25 cellular contexts compared by ENCODE assay signal in the genomic region with DNA sequence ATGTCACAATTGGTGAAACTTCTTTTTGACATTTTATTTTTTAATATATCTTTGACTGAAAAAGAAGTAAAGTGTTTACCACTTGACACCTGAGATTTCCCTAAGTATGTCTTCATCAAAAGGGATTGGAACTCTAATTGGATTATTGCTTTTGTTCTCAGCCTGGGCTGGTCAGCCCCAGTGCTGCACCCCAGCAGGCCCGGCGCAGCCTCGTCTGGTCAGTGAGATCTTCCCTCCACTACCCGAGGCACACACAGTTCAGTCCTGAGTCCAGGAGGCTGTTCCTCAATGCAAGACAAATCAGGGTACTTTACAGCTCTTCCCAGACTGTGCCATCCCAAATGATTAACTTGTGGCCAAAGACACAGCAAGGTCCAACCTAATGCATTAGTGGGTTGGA.
DNase-seq lines count a peak whose midpoint lies in the region; ATAC-seq, FAIRE-seq and TF ChIP-seq lines count a peak whose summit lies in the region.
"Had no signal": no experiment of that assay in that cellular context is flagged by ENCODE, and none has a peak within 500 bp of the region (broad histone marks: within the 10 kb centered on the region; RNA-seq: fewer than 3 reads in every experiment).

No MANE protein-coding gene starts in this region.

- POLR2A ChIA-PET in H1 (lab: Charles Lee; ENCODE audit: partially characterized antibody), result interaction anchor here (0.6 kb wide), 1 partner anchor 16 kb away, joined by 4 read pairs; no protein-coding TSS in a partner anchor

- H3K4me2 ChIP-seq in H1 (ENCODE audit: insufficient read depth in 1 of 2, low read depth in 2 of 2, low read length in 2 of 2), result no peak overlapping the region
- H3K4me2 ChIP-seq: GM23338 had no signal

- no peaks in the 10 kb centered on the region for H3K9me3 ChIP-seq in H1 (ENCODE audit: insufficient read depth in 2 of 2, low read depth in 1 of 2, low read length in 1 of 2)
- H3K9me3 ChIP-seq in esophagus muscularis mucosa, result no peaks in the 10 kb centered on the region
- H3K9me3 ChIP-seq: BE2C, Caco-2 had no signal

- no peak overlapping the region for H3K18ac ChIP-seq in H1 (ENCODE audit: extremely low read depth, low read length)

- no peak for FAIRE-seq in H1 (lab: Jason Lieb, UNC)
- FAIRE-seq: A204.1, GM12892, GM18507, HTR-8/SVneo had no signal

- no peaks in the 10 kb centered on the region for H3K36me3 Mint-ChIP-seq in mesothelial cell of epicardium
- H3K36me3 Mint-ChIP-seq: CD4-positive, CD25-positive, alpha-beta regulatory T cell; CD8-positive, alpha-beta memory T cell; IgD-negative memory B cell had no signal

- H3K79me2 ChIP-seq in H1 (ENCODE audit: control insufficient read depth in 1 of 2, insufficient read depth in 2 of 2, low read length in 2 of 2), result no peaks in the 10 kb centered on the region

- H3K9me3 Mint-ChIP-seq in mesothelial cell of epicardium, result no peaks in the 10 kb centered on the region
- H3K9me3 Mint-ChIP-seq: GM23338, HFFc6 had no signal

- no peaks in the 10 kb centered on the region for H3K79me1 ChIP-seq in H1 (ENCODE audit: low read depth, low read length)

- no peak overlapping the region for H2BK15ac ChIP-seq in H1 (ENCODE audit: low read length)

- H3K4me1 Mint-ChIP-seq in mesothelial cell of epicardium, result peaks cover 47% of the 10 kb centered on the region
- H3K4me1 Mint-ChIP-seq: CD4-positive, CD25-positive, alpha-beta regulatory T cell; CD8-positive, alpha-beta memory T cell; GM23338; IgD-negative memory B cell had no signal

- TF ChIP-seq POLR2A in H1 (IDR thresholded peaks at IDR 0.05; ENCODE audit: control extremely low read depth in 1 of 2, low read depth in 2 of 2, low read length in 2 of 2) (no peak), esophagus muscularis mucosa (IDR thresholded peaks at IDR 0.05; ENCODE audit: low read depth) (no peak)

- H3K36me3 ChIP-seq in H1 (ENCODE audit: control insufficient read depth in 2 of 4, insufficient read depth in 4 of 4, low read length in 3 of 4), result no peaks in the 10 kb centered on the region
- no peaks in the 10 kb centered on the region for H3K36me3 ChIP-seq in esophagus muscularis mucosa
- H3K36me3 ChIP-seq: BE2C had no signal

- CTCF ChIA-PET in H1 (lab: Charles Lee; ENCODE audit: partially characterized antibody), result interaction anchor here (0.6 to 1.5 kb wide), 4 partner anchors 9 to 81 kb away, joined by 3 to 4 read pairs (median 3); no protein-coding TSS in a partner anchor

- H2BK20ac ChIP-seq in H1 (ENCODE audit: low read length), result no peak overlapping the region

- no peak overlapping the region for H3K4me3 Mint-ChIP-seq in mesothelial cell of epicardium
- H3K4me3 Mint-ChIP-seq: CD4-positive, CD25-positive, alpha-beta regulatory T cell; CD8-positive, alpha-beta memory T cell; GM23338; HFFc6; IgD-negative memory B cell had no signal

- H3K9ac ChIP-seq in H1 (replicated peaks in 1 of 4; ENCODE audit: extremely low read depth in 1 of 4, low read depth in 3 of 4, low read length in 3 of 4), result no peak overlapping the region

- H4K20me1 ChIP-seq in H1 (replicated peaks in 1 of 2; ENCODE audit: control insufficient read depth in 1 of 2, insufficient read depth in 2 of 2, low read length in 2 of 2), result no peaks in the 10 kb centered on the region

- H2BK12ac ChIP-seq in H1 (ENCODE audit: low read depth, low read length), result no peak overlapping the region

- H2AFZ ChIP-seq in H1 (ENCODE audit: low read length), result no peak overlapping the region; the same call in 1 of the 2 replicates
- H2AFZ ChIP-seq: GM23338 had no signal

- H2AK5ac ChIP-seq in H1 (ENCODE audit: low read depth, low read length), result no peak overlapping the region

- intact Hi-C loops in esophagus muscularis mucosa (cut with DNase I), result no loop called here

- no peak overlapping the region for H2BK5ac ChIP-seq in H1 (ENCODE audit: low read depth, low read length)

- no peak overlapping the region for H3K56ac ChIP-seq in H1 (replicated peaks; ENCODE audit: insufficient read length, low read depth, low read length)

- no peaks in the 10 kb centered on the region for H3K4me1 ChIP-seq in H1 (replicated peaks in 1 of 4; ENCODE audit: control insufficient read depth in 3 of 4, insufficient read depth in 4 of 4, low read length in 3 of 4)
- peaks cover 0 to 13% (median 5%) of the 10 kb centered on the region in 4 donors for H3K4me1 ChIP-seq in esophagus muscularis mucosa
- H3K4me1 ChIP-seq: BE2C, Caco-2 had no signal

- no peaks in the 10 kb centered on the region for H3K27me3 Mint-ChIP-seq in mesothelial cell of epicardium (ENCODE audit: low read depth)
- H3K27me3 Mint-ChIP-seq: CD4-positive, CD25-positive, alpha-beta regulatory T cell; CD8-positive, alpha-beta memory T cell had no signal

- H4K91ac ChIP-seq in H1 (replicated peaks; ENCODE audit: insufficient read length, low read length), result no peak overlapping the region

- ATAC-seq in SK-N-SH treated with all-trans-retinoic acid at 6 μM for 48 hours, result no peak
- ATAC-seq: GM23338, HCT116 had no signal

- no peak overlapping the region for H3K4ac ChIP-seq in H1 (replicated peaks; ENCODE audit: insufficient read length, low read depth, low read length)

- no peak overlapping the region for H2BK120ac ChIP-seq in H1 (replicated peaks; ENCODE audit: low read depth, low read length)

- H3K14ac ChIP-seq in H1 (ENCODE audit: insufficient read length), result no peak overlapping the region

- TF ChIP-seq EP300 in H1 (IDR thresholded peaks at IDR 0.05; ENCODE audit: borderline replicate concordance in 1 of 2, low read depth in 2 of 2, low read length in 2 of 2) (no peak), esophagus muscularis mucosa (IDR thresholded peaks at IDR 0.05) (no peak)

- no peak for TF ChIP-seq RAD21 in H1 (IDR thresholded peaks at IDR 0.05 in 1 of 2, conservative IDR thresholded peaks at IDR 0.05 in 1 of 2; ENCODE audit: low read depth in 2 of 2, low read length in 2 of 2)

- H4K5ac ChIP-seq in H1 (ENCODE audit: insufficient read length, low read depth, low read length), result no peak overlapping the region

- H3K23me2 ChIP-seq in H1 (ENCODE audit: low read depth, low read length), result no peaks in the 10 kb centered on the region

- H3K23ac ChIP-seq in H1 (ENCODE audit: insufficient read length), result no peak overlapping the region

- H4K8ac ChIP-seq in H1 (ENCODE audit: extremely low read depth, insufficient read depth, low read length), result 0 out of 2 replicates have a peak overlapping the region, but pooled peaks have one; percentile 22

- H3K27ac ChIP-seq in H1 (ENCODE audit: low read depth, low read length), result no peak overlapping the region
- H3K27ac ChIP-seq in esophagus muscularis mucosa (replicated peaks in 1 of 4), result no peak overlapping the region

- TF ChIP-seq CTCF in H1 (IDR thresholded peaks at IDR 0.05; ENCODE audit: control extremely low read depth in 1 of 3, insufficient read depth in 1 of 3, low read depth in 1 of 3, low read length in 3 of 3) (no peak), mesothelial cell of epicardium (IDR thresholded peaks at IDR 0.05; ENCODE audit: unreplicated experiment) (no peak), esophagus muscularis mucosa (IDR thresholded peaks at IDR 0.05) (no peak)

- H3K4me3 ChIP-seq in H1 (ENCODE audit: extremely low read depth in 1 of 4, insufficient read depth in 2 of 4, low read depth in 3 of 4, low read length in 4 of 4) (no peak overlapping the region), esophagus muscularis mucosa (no peak overlapping the region)
- H3K4me3 ChIP-seq: GM23338 had no signal

- WGBS in H1 (ENCODE audit: extremely low coverage in 1 of 2, insufficient coverage in 1 of 2, insufficient read length in 1 of 2, insufficient replicate concordance in 2 of 2, low coverage in 1 of 2, low lambda C conversion rate in 2 of 2, missing lambda C conversion rate in 1 of 2), 2 experiments, result 69% methylated on average over 4 of the region's 4 CpGs; no CpG with 5 or more reads in 1 of the 2 experiments
- 69% methylated on average over 4 of the region's 4 CpGs for WGBS in esophagus muscularis mucosa

- DNase-seq in NCI-H82 (lab: John Stamatoyannopoulos, UW) (peak; percentile 78), H1 (ENCODE audit: low read depth in 1 of 2, low spot score in 2 of 2) (no peak), mesothelial cell of epicardium (ENCODE audit: low spot score in 2 of 2, unreplicated experiment in 2 of 2) (no peak), retina (peak; percentile 24), SKM-1 treated with dmso at 0.1 percent for 144 hours (lab: John Stamatoyannopoulos, UW; ENCODE audit: unreplicated experiment) (no peak), esophagus muscularis mucosa (ENCODE audit: extremely low spot score) (no peak), NCI-H2196 treated with DMSO at 0.1 percent for 48 hours (lab: John Stamatoyannopoulos, UW; ENCODE audit: unreplicated experiment) (no peak)
- DNase-seq: ACHN; BE2C; C1 segment of cervical spinal cord; Caco-2; CD4-positive, CD25-positive, alpha-beta regulatory T cell; CD8-positive, alpha-beta memory T cell; DMS153; DMS79; GDM1; HFFc6 had no signal

- no peaks in the 10 kb centered on the region for H3K27me3 ChIP-seq in H1 (replicated peaks in 1 of 4; ENCODE audit: control insufficient read depth in 3 of 4, extremely low read depth in 1 of 4, insufficient read depth in 3 of 4, low read length in 3 of 4)
- no peaks in the 10 kb centered on the region for H3K27me3 ChIP-seq in esophagus muscularis mucosa
- H3K27me3 ChIP-seq: BE2C had no signal

- peak overlapping the region; percentile 90 for H3K27ac Mint-ChIP-seq in mesothelial cell of epicardium
- H3K27ac Mint-ChIP-seq: CD8-positive, alpha-beta memory T cell; GM23338; HFFc6 had no signal

TF ChIP-seq in H1, 55 proteins besides CTCF, POLR2A, EP300 and RAD21 (continues in another document):
- TF ChIP-seq CHD2 (IDR thresholded peaks at IDR 0.05; ENCODE audit: low read length) (no peak), SP1 (IDR thresholded peaks at IDR 0.05; ENCODE audit: low read depth, low read length) (no peak), POU5F1 (IDR thresholded peaks at IDR 0.05; ENCODE audit: low read depth, low read length) (no peak), TAF1 (IDR thresholded peaks at IDR 0.05; ENCODE audit: low read depth, low read length) (no peak), BRCA1 (IDR thresholded peaks at IDR 0.05; ENCODE audit: low read depth, low read length) (no peak), BCL11A (IDR thresholded peaks at IDR 0.05; ENCODE audit: low read depth in 2 of 2, low read length in 2 of 2) (no peak), KDM5A (IDR thresholded peaks at IDR 0.05; ENCODE audit: low read length) (no peak)

TF ChIP-seq in SK-N-SH treated with all-trans-retinoic acid at 6 μM for 48 hours, 23 proteins besides CTCF, POLR2A, EP300 and RAD21 (continues in another document):
- TF ChIP-seq ZC3H10 (CRISPR knock-in tag; IDR thresholded peaks at IDR 0.05), result no peak
- TF ChIP-seq ESRRG (CRISPR knock-in tag; IDR thresholded peaks at IDR 0.05), result no peak
- TF ChIP-seq ZFP3 (CRISPR knock-in tag; IDR thresholded peaks at IDR 0.05), result no peak
- TF ChIP-seq GLIS3 (CRISPR knock-in tag; IDR thresholded peaks at IDR 0.05), result no peak
- no peak for TF ChIP-seq RARB (CRISPR knock-in tag; IDR thresholded peaks at IDR 0.05)
- TF ChIP-seq TOX (CRISPR knock-in tag; IDR thresholded peaks at IDR 0.05; ENCODE audit: borderline replicate concordance), result no peak

Comparison
In these comparisons a context has a peak if more than half of its experiments do, and no peak if none do; other contexts are left out.
1. DNase-seq: peak in NCI-H82 (single experiment) and retina (single experiment); none in H1 (0 of 2), mesothelial cell of epicardium (0 of 2), SKM-1 treated with dmso at 0.1 percent for 144 hours (single experiment), esophagus muscularis mucosa (single experiment) and NCI-H2196 treated with DMSO at 0.1 percent for 48 hours (single experiment).